21 cellular contexts compared by ENCODE assay signal in the genomic region with DNA sequence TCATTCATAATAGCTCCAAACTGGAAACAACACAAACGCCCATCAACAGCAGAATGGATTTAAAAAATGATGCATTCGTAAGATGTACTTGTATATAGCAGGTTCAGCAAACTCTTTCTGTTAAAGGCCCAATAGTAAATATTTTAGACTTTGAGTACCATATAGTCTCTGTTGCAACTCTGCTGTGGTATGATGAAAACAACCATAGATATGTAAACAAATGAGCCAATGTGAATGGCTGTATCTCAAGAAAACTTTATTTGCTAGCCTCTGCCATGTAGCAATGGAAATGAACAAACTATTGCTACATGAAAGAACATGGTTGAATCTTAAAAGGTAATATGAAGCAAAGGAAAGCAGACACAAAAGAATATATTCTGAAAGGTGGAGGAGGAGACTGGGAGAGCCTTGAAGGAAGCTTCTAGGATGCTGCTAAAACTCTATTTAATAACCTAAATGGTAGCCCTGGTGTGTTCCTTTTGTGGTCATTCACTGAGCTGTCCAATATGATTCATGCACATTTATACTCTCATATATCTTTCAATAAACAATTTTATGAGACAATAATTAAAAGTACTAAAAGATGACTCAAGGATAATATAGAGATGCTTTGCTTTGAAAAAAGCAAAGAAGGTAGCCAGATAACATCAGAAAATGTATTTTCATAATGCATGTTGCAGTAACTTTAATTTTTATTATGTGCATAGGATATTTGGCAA. TPM values are rescaled to one million over a fixed set of nuclear protein-coding genes. Genes with fewer than 3 reads are reported as not detected.
"Had no signal": no experiment of that assay in that cellular context is flagged by ENCODE, and none has a peak within 500 bp of the region (broad histone marks: within the 10 kb centered on the region; RNA-seq: fewer than 3 reads in every experiment).

No MANE protein-coding gene starts in this region.

- H3K9me3 ChIP-seq: body of pancreas had no signal

- H3K36me3 ChIP-seq: ascending aorta had no signal

- ATAC-seq: activated CD4-positive, CD25-positive, alpha-beta regulatory T cell treated with anti-CD3 and anti-CD28 coated beads, Interleukin-2, amount 50 U/mL, for 24 hours; activated CD8-positive, alpha-beta T cell treated with anti-CD3 and anti-CD28 coated beads for 36 hours; activated T-cell treated with anti-CD3 and anti-CD28 coated beads, Interleukin-2, amount 50 U/mL, for 72 hours; body of pancreas had no signal

- H3K4me3 Mint-ChIP-seq: activated CD8-positive, alpha-beta T cell treated with anti-CD3 and anti-CD28 coated beads for 36 hours; activated naive CD8-positive, alpha-beta T cell treated with anti-CD3 and anti-CD28 coated beads, Interleukin-2, amount 10 ng/mL, durations not matched to agents 7 days and 5 days; activated T-cell treated with anti-CD3 and anti-CD28 coated beads, Interleukin-2, amount 50 U/mL, for 72 hours; T-helper 1 cell treated with Interleukin-12 subunit alpha and Interleukin-12 subunit beta and Interleukin-4 antibody, amounts not matched to agents 30 μg/mL and 1 μg/mL, for 36 hours had no signal

- H3K27ac ChIP-seq: ascending aorta, body of pancreas, KMS-11 had no signal

- H3K27me3 Mint-ChIP-seq: activated CD8-positive, alpha-beta T cell treated with anti-CD3 and anti-CD28 coated beads for 36 hours; activated naive CD8-positive, alpha-beta T cell treated with anti-CD3 and anti-CD28 coated beads, Interleukin-2, amount 10 ng/mL, durations not matched to agents 7 days and 5 days had no signal

- H3K4me1 ChIP-seq: ascending aorta, body of pancreas had no signal

- H3K27ac Mint-ChIP-seq: activated CD8-positive, alpha-beta T cell treated with anti-CD3 and anti-CD28 coated beads for 36 hours; activated naive CD8-positive, alpha-beta T cell treated with anti-CD3 and anti-CD28 coated beads, Interleukin-2, amount 10 ng/mL, durations not matched to agents 7 days and 5 days; activated T-cell treated with anti-CD3 and anti-CD28 coated beads, Interleukin-2, amount 50 U/mL, for 72 hours; activated T-helper 2 cell treated with anti-CD3 and anti-CD28 coated beads, Interferon-gamma antibody, Interleukin-2, Interleukin-4, amounts not matched to agents 10 μg/mL and 5 μg/mL and 100 μg/mL, durations not matched to agents 14 hours and 24 hours and 36 hours; T-helper 1 cell treated with Interleukin-12 subunit alpha and Interleukin-12 subunit beta and Interleukin-4 antibody, amounts not matched to agents 30 μg/mL and 1 μg/mL, for 36 hours had no signal

- H3K4me1 Mint-ChIP-seq: activated naive CD8-positive, alpha-beta T cell treated with anti-CD3 and anti-CD28 coated beads, Interleukin-2, amount 10 ng/mL, durations not matched to agents 7 days and 5 days had no signal

- H3K9me3 Mint-ChIP-seq: activated CD8-positive, alpha-beta T cell treated with anti-CD3 and anti-CD28 coated beads for 36 hours; activated naive CD8-positive, alpha-beta T cell treated with anti-CD3 and anti-CD28 coated beads, Interleukin-2, amount 10 ng/mL, durations not matched to agents 7 days and 5 days; activated T-helper 2 cell treated with anti-CD3 and anti-CD28 coated beads, Interferon-gamma antibody, Interleukin-2, Interleukin-4, amounts not matched to agents 10 μg/mL and 5 μg/mL and 100 μg/mL, durations not matched to agents 14 hours and 24 hours and 36 hours; T-helper 1 cell treated with Interleukin-12 subunit alpha and Interleukin-12 subunit beta and Interleukin-4 antibody, amounts not matched to agents 30 μg/mL and 1 μg/mL, for 36 hours had no signal

- H3K36me3 Mint-ChIP-seq: activated naive CD8-positive, alpha-beta T cell treated with anti-CD3 and anti-CD28 coated beads, Interleukin-2, amount 10 ng/mL, durations not matched to agents 7 days and 5 days had no signal

- H3K27me3 ChIP-seq: ascending aorta, body of pancreas had no signal

- H3K4me3 ChIP-seq: ascending aorta, body of pancreas had no signal

- DNase-seq: activated CD4-positive, alpha-beta T cell treated with anti-CD3 and anti-CD28 coated beads for 4 hours; activated CD8-positive, alpha-beta memory T cell treated with anti-CD3 and anti-CD28 coated beads, Interleukin-2, amount 50 U/mL, for 4 hours; activated CD8-positive, alpha-beta T cell treated with anti-CD3 and anti-CD28 coated beads for 36 hours; activated gamma-delta T cell treated with Interleukin-2 at 50 U/mL for 16 hours; activated naive CD4-positive, alpha-beta T cell treated with anti-CD3 and anti-CD28 coated beads, Interleukin-2, amount 50 U/mL, for 16 hours; activated naive CD8-positive, alpha-beta T cell treated with anti-CD3 and anti-CD28 coated beads, Interleukin-2, amount 10 ng/mL, durations not matched to agents 7 days and 5 days; activated T-cell treated with anti-CD3 and anti-CD28 coated beads, Interleukin-2, amount 50 U/mL, for 72 hours; amniotic stem cell; body of pancreas; NCI-H1105 treated with DMSO at 0.1 percent for 48 hours; NCI-H1436 treated with DMSO at 0.1 percent for 48 hours; NCI-H187; NCI-H2081 treated with DMSO at 0.1 percent for 48 hours; NCI-H446; NCI-H524; SHP77 treated with DMSO at 0.1 percent for 48 hours had no signal

RNA-seq across cellular contexts. Expression of a gene that starts 29.1 kb away (rescaled TPM):
- total RNA-seq: activated CD8-positive, alpha-beta T cell treated with anti-CD3 and anti-CD28 coated beads for 36 hours; activated naive CD8-positive, alpha-beta T cell treated with anti-CD3 and anti-CD28 coated beads, Interleukin-2, amount 10 ng/mL, durations not matched to agents 7 days and 5 days; activated T-cell treated with anti-CD3 and anti-CD28 coated beads, Interleukin-2, amount 50 U/mL, for 72 hours; activated T-helper 2 cell treated with anti-CD3 and anti-CD28 coated beads, Interferon-gamma antibody, Interleukin-2, Interleukin-4, amounts not matched to agents 10 μg/mL and 5 μg/mL and 100 μg/mL, durations not matched to agents 14 hours and 24 hours and 36 hours had no signal
